In the genomic region with DNA sequence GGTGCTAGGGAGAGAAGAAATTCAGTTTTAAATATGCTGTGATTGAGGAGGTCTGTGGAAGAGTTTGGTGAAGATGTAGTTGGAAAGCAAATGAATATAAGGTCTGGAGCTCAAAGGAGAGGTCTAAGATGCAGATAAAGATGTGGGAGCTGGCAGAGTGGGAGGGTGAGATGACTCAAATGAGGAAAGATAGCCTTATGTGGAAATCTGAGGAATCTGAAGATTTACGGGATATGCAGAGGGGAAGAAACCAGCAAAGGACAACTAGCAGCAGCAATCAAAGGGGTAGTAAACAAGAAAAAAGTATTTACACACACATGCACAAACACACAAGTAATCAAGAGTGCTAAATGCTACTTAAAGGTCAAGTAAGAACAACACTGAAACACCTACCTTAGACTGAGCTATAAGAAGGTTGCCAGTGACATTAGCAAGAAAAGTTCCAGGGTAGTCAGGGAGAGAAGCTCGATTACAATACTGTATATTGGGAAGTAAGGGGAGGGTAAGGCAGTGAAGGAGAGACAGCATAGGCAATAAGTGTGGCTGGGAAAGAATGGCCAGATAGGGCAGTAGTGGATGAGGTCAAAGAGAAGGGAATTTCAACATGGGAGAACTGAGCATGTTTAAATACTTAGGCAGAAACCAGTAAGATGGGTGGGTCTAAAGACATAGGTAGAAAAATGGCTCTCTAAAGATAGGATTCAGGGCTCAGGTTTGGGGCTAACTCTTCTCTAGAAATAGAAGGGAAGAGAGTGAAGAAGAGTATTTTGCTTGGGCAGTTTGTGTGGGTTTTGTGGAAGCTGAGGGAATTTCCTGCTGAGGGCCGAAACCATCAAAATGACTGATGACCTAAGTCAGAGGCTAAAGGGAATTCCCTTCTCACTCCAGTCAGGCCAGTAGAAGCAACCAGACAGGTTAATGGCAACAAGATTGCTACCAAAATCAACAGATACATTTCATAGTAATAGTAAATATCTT, we compare ENCODE assay signal across 1 cellular context.
TF ChIP-seq lines count a peak whose summit lies in the region.

No MANE protein-coding gene starts in this region.

TF ChIP-seq in GM23338, 12 proteins besides CTCF, POLR2A, EP300 and RAD21:
- TF ChIP-seq, protein P1, sequence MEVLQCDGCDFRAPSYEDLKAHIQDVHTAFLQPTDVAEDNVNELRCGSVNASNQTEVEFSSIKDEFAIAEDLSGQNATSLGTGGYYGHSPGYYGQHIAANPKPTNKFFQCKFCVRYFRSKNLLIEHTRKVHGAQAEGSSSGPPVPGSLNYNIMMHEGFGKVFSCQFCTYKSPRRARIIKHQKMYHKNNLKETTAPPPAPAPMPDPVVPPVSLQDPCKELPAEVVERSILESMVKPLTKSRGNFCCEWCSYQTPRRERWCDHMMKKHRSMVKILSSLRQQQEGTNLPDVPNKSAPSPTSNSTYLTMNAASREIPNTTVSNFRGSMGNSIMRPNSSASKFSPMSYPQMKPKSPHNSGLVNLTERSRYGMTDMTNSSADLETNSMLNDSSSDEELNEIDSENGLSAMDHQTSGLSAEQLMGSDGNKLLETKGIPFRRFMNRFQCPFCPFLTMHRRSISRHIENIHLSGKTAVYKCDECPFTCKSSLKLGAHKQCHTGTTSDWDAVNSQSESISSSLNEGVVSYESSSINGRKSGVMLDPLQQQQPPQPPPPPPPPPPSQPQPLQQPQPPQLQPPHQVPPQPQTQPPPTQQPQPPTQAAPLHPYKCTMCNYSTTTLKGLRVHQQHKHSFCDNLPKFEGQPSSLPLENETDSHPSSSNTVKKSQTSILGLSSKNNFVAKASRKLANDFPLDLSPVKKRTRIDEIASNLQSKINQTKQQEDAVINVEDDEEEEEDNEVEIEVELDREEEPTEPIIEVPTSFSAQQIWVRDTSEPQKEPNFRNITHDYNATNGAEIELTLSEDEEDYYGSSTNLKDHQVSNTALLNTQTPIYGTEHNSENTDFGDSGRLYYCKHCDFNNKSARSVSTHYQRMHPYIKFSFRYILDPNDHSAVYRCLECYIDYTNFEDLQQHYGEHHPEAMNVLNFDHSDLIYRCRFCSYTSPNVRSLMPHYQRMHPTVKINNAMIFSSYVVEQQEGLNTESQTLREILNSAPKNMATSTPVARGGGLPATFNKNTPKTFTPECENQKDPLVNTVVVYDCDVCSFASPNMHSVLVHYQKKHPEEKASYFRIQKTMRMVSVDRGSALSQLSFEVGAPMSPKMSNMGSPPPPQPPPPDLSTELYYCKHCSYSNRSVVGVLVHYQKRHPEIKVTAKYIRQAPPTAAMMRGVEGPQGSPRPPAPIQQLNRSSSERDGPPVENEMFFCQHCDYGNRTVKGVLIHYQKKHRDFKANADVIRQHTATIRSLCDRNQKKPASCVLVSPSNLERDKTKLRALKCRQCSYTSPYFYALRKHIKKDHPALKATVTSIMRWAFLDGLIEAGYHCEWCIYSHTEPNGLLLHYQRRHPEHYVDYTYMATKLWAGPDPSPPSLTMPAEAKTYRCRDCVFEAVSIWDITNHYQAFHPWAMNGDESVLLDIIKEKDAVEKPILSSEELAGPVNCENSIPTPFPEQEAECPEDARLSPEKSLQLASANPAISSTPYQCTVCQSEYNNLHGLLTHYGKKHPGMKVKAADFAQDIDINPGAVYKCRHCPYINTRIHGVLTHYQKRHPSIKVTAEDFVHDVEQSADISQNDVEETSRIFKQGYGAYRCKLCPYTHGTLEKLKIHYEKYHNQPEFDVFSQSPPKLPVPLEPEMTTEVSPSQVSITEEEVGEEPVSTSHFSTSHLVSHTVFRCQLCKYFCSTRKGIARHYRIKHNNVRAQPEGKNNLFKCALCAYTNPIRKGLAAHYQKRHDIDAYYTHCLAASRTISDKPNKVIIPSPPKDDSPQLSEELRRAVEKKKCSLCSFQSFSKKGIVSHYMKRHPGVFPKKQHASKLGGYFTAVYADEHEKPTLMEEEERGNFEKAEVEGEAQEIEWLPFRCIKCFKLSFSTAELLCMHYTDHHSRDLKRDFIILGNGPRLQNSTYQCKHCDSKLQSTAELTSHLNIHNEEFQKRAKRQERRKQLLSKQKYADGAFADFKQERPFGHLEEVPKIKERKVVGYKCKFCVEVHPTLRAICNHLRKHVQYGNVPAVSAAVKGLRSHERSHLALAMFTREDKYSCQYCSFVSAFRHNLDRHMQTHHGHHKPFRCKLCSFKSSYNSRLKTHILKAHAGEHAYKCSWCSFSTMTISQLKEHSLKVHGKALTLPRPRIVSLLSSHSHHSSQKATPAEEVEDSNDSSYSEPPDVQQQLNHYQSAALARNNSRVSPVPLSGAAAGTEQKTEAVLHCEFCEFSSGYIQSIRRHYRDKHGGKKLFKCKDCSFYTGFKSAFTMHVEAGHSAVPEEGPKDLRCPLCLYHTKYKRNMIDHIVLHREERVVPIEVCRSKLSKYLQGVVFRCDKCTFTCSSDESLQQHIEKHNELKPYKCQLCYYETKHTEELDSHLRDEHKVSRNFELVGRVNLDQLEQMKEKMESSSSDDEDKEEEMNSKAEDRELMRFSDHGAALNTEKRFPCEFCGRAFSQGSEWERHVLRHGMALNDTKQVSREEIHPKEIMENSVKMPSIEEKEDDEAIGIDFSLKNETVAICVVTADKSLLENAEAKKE (CRISPR knock-in tag; IDR thresholded peaks at IDR 0.05) = no peak
- TF ChIP-seq EZH2phosphoT487 (IDR thresholded peaks at IDR 0.05; ENCODE audit: unreplicated experiment) (no peak), STAT1 (IDR thresholded peaks at IDR 0.05; ENCODE audit: unreplicated experiment) (no peak), EZH2 (IDR thresholded peaks at IDR 0.05; ENCODE audit: low read depth, unreplicated experiment) (no peak), POLR2AphosphoS5 (IDR thresholded peaks at IDR 0.05; ENCODE audit: low read depth) (no peak), ZNF331 (CRISPR knock-in tag; IDR thresholded peaks at IDR 0.05; ENCODE audit: low read depth) (no peak), CREB1 (CRISPR knock-in tag; IDR thresholded peaks at IDR 0.05; ENCODE audit: low read depth) (no peak), JUNB (IDR thresholded peaks at IDR 0.05; ENCODE audit: unreplicated experiment) (no peak), ZNF114 (CRISPR knock-in tag; IDR thresholded peaks at IDR 0.05) (no peak), NANOG (IDR thresholded peaks at IDR 0.05; ENCODE audit: borderline replicate concordance) (no peak)
- TF ChIP-seq, protein P2, sequence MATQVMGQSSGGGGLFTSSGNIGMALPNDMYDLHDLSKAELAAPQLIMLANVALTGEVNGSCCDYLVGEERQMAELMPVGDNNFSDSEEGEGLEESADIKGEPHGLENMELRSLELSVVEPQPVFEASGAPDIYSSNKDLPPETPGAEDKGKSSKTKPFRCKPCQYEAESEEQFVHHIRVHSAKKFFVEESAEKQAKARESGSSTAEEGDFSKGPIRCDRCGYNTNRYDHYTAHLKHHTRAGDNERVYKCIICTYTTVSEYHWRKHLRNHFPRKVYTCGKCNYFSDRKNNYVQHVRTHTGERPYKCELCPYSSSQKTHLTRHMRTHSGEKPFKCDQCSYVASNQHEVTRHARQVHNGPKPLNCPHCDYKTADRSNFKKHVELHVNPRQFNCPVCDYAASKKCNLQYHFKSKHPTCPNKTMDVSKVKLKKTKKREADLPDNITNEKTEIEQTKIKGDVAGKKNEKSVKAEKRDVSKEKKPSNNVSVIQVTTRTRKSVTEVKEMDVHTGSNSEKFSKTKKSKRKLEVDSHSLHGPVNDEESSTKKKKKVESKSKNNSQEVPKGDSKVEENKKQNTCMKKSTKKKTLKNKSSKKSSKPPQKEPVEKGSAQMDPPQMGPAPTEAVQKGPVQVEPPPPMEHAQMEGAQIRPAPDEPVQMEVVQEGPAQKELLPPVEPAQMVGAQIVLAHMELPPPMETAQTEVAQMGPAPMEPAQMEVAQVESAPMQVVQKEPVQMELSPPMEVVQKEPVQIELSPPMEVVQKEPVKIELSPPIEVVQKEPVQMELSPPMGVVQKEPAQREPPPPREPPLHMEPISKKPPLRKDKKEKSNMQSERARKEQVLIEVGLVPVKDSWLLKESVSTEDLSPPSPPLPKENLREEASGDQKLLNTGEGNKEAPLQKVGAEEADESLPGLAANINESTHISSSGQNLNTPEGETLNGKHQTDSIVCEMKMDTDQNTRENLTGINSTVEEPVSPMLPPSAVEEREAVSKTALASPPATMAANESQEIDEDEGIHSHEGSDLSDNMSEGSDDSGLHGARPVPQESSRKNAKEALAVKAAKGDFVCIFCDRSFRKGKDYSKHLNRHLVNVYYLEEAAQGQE (IDR thresholded peaks at IDR 0.05; ENCODE audit: unreplicated experiment) = no peak
- TF ChIP-seq, protein P3, sequence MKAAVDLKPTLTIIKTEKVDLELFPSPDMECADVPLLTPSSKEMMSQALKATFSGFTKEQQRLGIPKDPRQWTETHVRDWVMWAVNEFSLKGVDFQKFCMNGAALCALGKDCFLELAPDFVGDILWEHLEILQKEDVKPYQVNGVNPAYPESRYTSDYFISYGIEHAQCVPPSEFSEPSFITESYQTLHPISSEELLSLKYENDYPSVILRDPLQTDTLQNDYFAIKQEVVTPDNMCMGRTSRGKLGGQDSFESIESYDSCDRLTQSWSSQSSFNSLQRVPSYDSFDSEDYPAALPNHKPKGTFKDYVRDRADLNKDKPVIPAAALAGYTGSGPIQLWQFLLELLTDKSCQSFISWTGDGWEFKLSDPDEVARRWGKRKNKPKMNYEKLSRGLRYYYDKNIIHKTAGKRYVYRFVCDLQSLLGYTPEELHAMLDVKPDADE (IDR thresholded peaks at IDR 0.05) = no peak
